Comparison of ENCODE assay signal across 8 cellular contexts in the genomic region with DNA sequence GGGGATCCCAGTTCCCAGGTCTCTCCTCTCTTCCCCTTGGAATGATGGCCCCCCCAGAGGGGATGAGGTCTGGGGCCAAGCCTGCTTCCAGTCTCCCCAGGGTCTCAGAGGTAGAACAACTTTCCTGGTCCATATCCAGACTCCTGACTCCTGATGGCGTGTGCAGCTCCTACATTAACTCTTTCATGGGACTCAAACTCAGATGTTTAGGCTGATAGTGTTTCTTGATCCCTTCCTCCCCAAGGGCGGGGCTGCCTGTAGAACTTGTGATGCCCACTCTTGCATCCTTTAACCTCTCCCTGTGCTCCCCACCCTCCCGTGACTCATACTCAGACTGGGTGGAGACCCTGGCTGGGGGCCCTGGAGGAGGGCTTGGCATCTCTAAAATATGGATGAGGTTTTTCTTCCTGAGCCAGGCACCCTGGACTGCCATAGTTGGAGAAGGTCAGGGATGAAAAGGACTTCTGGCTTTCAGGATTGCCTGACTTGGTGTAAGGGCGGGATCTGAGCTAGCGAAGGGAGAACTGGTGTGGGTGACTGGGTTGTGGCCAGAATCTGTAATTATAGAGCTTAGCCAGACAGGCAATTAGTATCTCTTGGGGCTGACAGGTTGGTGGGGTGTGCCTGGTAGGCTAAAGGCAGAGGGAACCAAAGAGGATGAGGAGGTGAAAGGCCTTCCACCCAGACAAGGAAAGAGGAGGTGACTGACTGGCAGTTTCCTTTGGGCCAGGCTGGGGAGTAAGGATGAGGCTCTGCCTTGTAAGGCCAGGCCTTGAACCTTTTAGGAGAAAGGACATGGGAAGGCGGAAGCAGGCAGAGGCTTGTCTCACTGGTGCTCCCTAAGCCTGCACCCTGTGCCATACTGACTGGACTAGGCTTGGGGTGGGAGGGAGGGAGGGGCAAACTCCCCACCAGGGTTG. TPM values are rescaled to one million over a fixed set of nuclear protein-coding genes. Genes with fewer than 3 reads are reported as not detected.
DNase-seq lines count a peak whose midpoint lies in the region; ATAC-seq and TF ChIP-seq lines count a peak whose summit lies in the region.

No MANE protein-coding gene starts in this region.

- TF ChIP-seq CTCF in foreskin keratinocyte (conservative IDR thresholded peaks at IDR 0.05) (no peak), gastrocnemius medialis (IDR thresholded peaks at IDR 0.05 in 4 of 5, conservative IDR thresholded peaks at IDR 0.05 in 1 of 5) (no peak)

- peak; percentile 2 for ATAC-seq in foreskin keratinocyte
- ATAC-seq in gastrocnemius medialis, result peak; percentile 10 to 29
- ATAC-seq in HG02623 (IDR thresholded peaks at IDR 0.05; ENCODE audit: unreplicated experiment), result no peak

- no peaks in the 10 kb centered on the region for H3K27me3 ChIP-seq in foreskin keratinocyte
- H3K27me3 ChIP-seq in gastrocnemius medialis, result peaks cover 27 to 29% (median 28%) of the 10 kb centered on the region in 3 donors

- POLR2A ChIA-PET in activated CD4-positive, alpha-beta memory T cell treated with anti-CD3 and anti-CD28 coated beads, Interleukin-2, amount 10 ng/mL, durations not matched to agents 7 days and 5 days (lab: Charles Lee), result interaction anchor here (0.7 to 5.2 kb wide), 18 partner anchors 9 to 404 kb away, joined by 3 to 71 read pairs (median 4); a partner anchor contains a TSS

- H3K9me3 ChIP-seq in gastrocnemius medialis, result no peaks in the 10 kb centered on the region

- no peak for TF ChIP-seq POLR2A in gastrocnemius medialis (IDR thresholded peaks at IDR 0.05)

- H3K4me3 Mint-ChIP-seq in activated CD4-positive, alpha-beta memory T cell treated with anti-CD3 and anti-CD28 coated beads, Interleukin-2, amount 10 ng/mL, durations not matched to agents 7 days and 5 days, result peak overlapping the region; percentile 86

- peak overlapping the region; percentile 48 to 58 (median 56) for H3K4me3 ChIP-seq in gastrocnemius medialis

- H3K4me1 ChIP-seq in foreskin keratinocyte, result peaks cover 17% of the 10 kb centered on the region
- peaks cover 21 to 28% of the 10 kb centered on the region in 2 donors for H3K4me1 ChIP-seq in gastrocnemius medialis

- peaks cover 13% of the 10 kb centered on the region for H3K27me3 Mint-ChIP-seq in activated CD4-positive, alpha-beta memory T cell treated with anti-CD3 and anti-CD28 coated beads, Interleukin-2, amount 10 ng/mL, durations not matched to agents 7 days and 5 days

- CTCF ChIA-PET in activated CD4-positive, alpha-beta memory T cell treated with anti-CD3 and anti-CD28 coated beads, Interleukin-2, amount 10 ng/mL, durations not matched to agents 7 days and 5 days (lab: Charles Lee), result interaction anchor here (0.6 to 7.1 kb wide), 10 partner anchors 9 to 141 kb away, joined by 3 to 197 read pairs (median 4); a partner anchor contains a TSS

- intact Hi-C loops in gastrocnemius medialis (cut with DNase I; ENCODE audit: low total_unique reads), result loop anchor here (5.0 to 10.0 kb wide), 2 partner anchors 78 to 115 kb away; a partner anchor contains a TSS

- in situ Hi-C loops in gastrocnemius medialis (cut with MboI; ENCODE audit: low sequenced_read_pairs in 4 of 4), result no loop called here

- peaks cover 27% of the 10 kb centered on the region for H3K36me3 Mint-ChIP-seq in activated CD4-positive, alpha-beta memory T cell treated with anti-CD3 and anti-CD28 coated beads, Interleukin-2, amount 10 ng/mL, durations not matched to agents 7 days and 5 days (ENCODE audit: low read depth)

- H3K27ac ChIP-seq in foreskin keratinocyte (peak overlapping the region; percentile 29), gastrocnemius medialis (peak overlapping the region; percentile 43 to 80 (median 76))

- H3K36me3 ChIP-seq in gastrocnemius medialis, result no peaks in the 10 kb centered on the region

- H3K27ac Mint-ChIP-seq in activated CD4-positive, alpha-beta memory T cell treated with anti-CD3 and anti-CD28 coated beads, Interleukin-2, amount 10 ng/mL, durations not matched to agents 7 days and 5 days, result peak overlapping the region; percentile 89

- no peaks in the 10 kb centered on the region for H3K9me3 Mint-ChIP-seq in activated CD4-positive, alpha-beta memory T cell treated with anti-CD3 and anti-CD28 coated beads, Interleukin-2, amount 10 ng/mL, durations not matched to agents 7 days and 5 days

- DNase-seq in activated T-cell treated with anti-CD3 and anti-CD28 coated beads, Interleukin-2, amount 50 U/mL, for 1 hour, result peak; percentile 36
- DNase-seq in activated T-cell treated with anti-CD3 and anti-CD28 coated beads for 4 hours (no peak), foreskin keratinocyte (peak in 1 of 2 donors; percentile 31), gastrocnemius medialis (peak in 1 of 2 donors; percentile 70), kidney glomerular epithelial cell (lab: John Stamatoyannopoulos, UW) (no peak), NCI-H2081 treated with DMSO at 0.1 percent for 48 hours (lab: John Stamatoyannopoulos, UW) (no peak)
- DNase-seq in activated CD4-positive, alpha-beta memory T cell treated with anti-CD3 and anti-CD28 coated beads, Interleukin-2, amount 10 ng/mL, durations not matched to agents 7 days and 5 days, result peak; percentile 41

- H3K4me1 Mint-ChIP-seq in activated CD4-positive, alpha-beta memory T cell treated with anti-CD3 and anti-CD28 coated beads, Interleukin-2, amount 10 ng/mL, durations not matched to agents 7 days and 5 days, result peaks cover 61% of the 10 kb centered on the region

RNA-seq across cellular contexts. Expression of a gene that starts 1.5 kb away (rescaled TPM):
- total RNA-seq in activated CD4-positive, alpha-beta memory T cell treated with anti-CD3 and anti-CD28 coated beads, Interleukin-2, amount 10 ng/mL, durations not matched to agents 7 days and 5 days, result 100 to 1,000 TPM; 142 to 149 TPM
- total RNA-seq in foreskin keratinocyte (21.2 and 23.1 TPM in 2 replicates), gastrocnemius medialis (10 to 100 TPM in 1 of 4 donors, 1 to 10 TPM in 3; 5.8 to 22.5 (median 7.2) TPM)
- polyA plus RNA-seq in foreskin keratinocyte, result 9.0 and 10.0 TPM in 2 replicates

RNA-seq across cellular contexts. Expression of a gene that starts 5.9 kb away (rescaled TPM):
- total RNA-seq in activated CD4-positive, alpha-beta memory T cell treated with anti-CD3 and anti-CD28 coated beads, Interleukin-2, amount 10 ng/mL, durations not matched to agents 7 days and 5 days, result not detected
- total RNA-seq in foreskin keratinocyte, result 0.17 and 0.18 TPM in 2 replicates
- polyA plus RNA-seq in foreskin keratinocyte, result 0.16 and 0.17 TPM in 2 replicates
- not detected for total RNA-seq in gastrocnemius medialis

RNA-seq across cellular contexts. Expression of a gene that starts 54.4 kb away (rescaled TPM):
- 100 to 1,000 TPM; 141 to 142 TPM for total RNA-seq in activated CD4-positive, alpha-beta memory T cell treated with anti-CD3 and anti-CD28 coated beads, Interleukin-2, amount 10 ng/mL, durations not matched to agents 7 days and 5 days
- total RNA-seq in foreskin keratinocyte, result 132 and 142 TPM in 2 replicates
- polyA plus RNA-seq in foreskin keratinocyte, result 154 and 171 TPM in 2 replicates
- 100 to 1,000 TPM; 145 to 205 (median 177) TPM for total RNA-seq in gastrocnemius medialis

Comparison
In these comparisons a context has a peak if more than half of its experiments do, and no peak if none do; other contexts are left out.
1. DNase-seq: peak in activated T-cell treated with anti-CD3 and anti-CD28 coated beads, Interleukin-2, amount 50 U/mL, for 1 hour (single experiment) and activated CD4-positive, alpha-beta memory T cell treated with anti-CD3 and anti-CD28 coated beads, Interleukin-2, amount 10 ng/mL, durations not matched to agents 7 days and 5 days (single experiment); none in activated T-cell treated with anti-CD3 and anti-CD28 coated beads for 4 hours (single experiment), kidney glomerular epithelial cell (single experiment) and NCI-H2081 treated with DMSO at 0.1 percent for 48 hours (single experiment).